12 cellular contexts compared by ENCODE assay signal in the genomic region with DNA sequence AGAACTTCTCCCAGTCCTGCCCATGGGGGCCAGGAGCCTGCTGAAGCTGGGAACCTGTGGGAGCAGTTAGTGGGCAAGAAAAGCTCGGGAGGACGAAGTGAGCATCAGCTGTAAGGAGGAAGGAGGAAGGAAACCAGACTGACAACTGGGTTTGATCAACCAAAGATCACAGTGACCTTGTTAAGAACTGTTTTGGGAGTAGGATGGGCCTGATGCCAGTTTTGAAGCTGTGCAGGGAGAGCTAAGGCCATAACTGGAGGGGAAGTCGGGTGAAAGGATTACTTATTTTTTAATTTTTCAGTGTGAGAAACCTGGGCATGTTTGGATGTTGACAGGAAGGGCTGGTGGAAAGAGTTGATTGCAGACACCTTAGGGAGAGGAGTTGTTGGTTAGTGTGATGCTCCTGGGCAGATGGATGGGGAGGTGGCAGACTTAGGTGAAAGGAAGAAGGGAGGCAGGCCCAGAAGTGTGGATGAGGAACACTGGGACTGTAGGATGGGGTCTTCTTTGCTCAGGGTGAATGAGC. TPM values are rescaled to one million over a fixed set of nuclear protein-coding genes. Genes with fewer than 3 reads are reported as not detected.
DNase-seq lines count a peak whose midpoint lies in the region; ATAC-seq and TF ChIP-seq lines count a peak whose summit lies in the region.
"Had no signal": no experiment of that assay in that cellular context is flagged by ENCODE, and none has a peak within 500 bp of the region (broad histone marks: within the 10 kb centered on the region; RNA-seq: fewer than 3 reads in every experiment).

No MANE protein-coding gene starts in this region.

- CTCF ChIA-PET in WTC11 (lab: Charles Lee) = no interaction called here

- ATAC-seq in WTC11 = no peak
- ATAC-seq: effector memory CD8-positive, alpha-beta T cell had no signal

- POLR2A ChIA-PET in WTC11 (lab: Charles Lee) = no interaction called here

- peaks cover 21% of the 10 kb centered on the region for H3K4me1 Mint-ChIP-seq in HFFc6 (ENCODE audit: low read depth)
- peaks cover 5% of the 10 kb centered on the region for H3K4me1 Mint-ChIP-seq in neural crest cell
- H3K4me1 Mint-ChIP-seq in WTC11 = peaks cover 20% of the 10 kb centered on the region
- H3K4me1 Mint-ChIP-seq: mesothelial cell of epicardium had no signal

- TF ChIP-seq CTCF in HFFc6 (IDR thresholded peaks at IDR 0.05) = no peak
- no peak for TF ChIP-seq CTCF in neural crest cell (conservative IDR thresholded peaks at IDR 0.05)
- TF ChIP-seq CTCF in WTC11 (IDR thresholded peaks at IDR 0.05) = no peak

- peak overlapping the region; percentile 56 for H3K27ac ChIP-seq in epithelial cell of prostate

- H3K27me3 Mint-ChIP-seq in HFFc6 (ENCODE audit: insufficient read depth) = peaks cover 6% of the 10 kb centered on the region
- H3K27me3 Mint-ChIP-seq in neural crest cell (ENCODE audit: low read depth) = no peaks in the 10 kb centered on the region
- H3K27me3 Mint-ChIP-seq in WTC11 (ENCODE audit: low read depth) = no peaks in the 10 kb centered on the region

- H3K36me3 Mint-ChIP-seq in HFFc6 (ENCODE audit: low read depth) = no peaks in the 10 kb centered on the region
- H3K36me3 Mint-ChIP-seq in neural crest cell (ENCODE audit: low read depth) = no peaks in the 10 kb centered on the region
- H3K36me3 Mint-ChIP-seq in WTC11 = no peaks in the 10 kb centered on the region
- H3K36me3 Mint-ChIP-seq: mesothelial cell of epicardium had no signal

- H3K9me3 Mint-ChIP-seq in HFFc6 (no peaks in the 10 kb centered on the region), neural crest cell (no peaks in the 10 kb centered on the region), WTC11 (no peaks in the 10 kb centered on the region)

- H3K27ac Mint-ChIP-seq in HFFc6 (peak overlapping the region; percentile 85), neural crest cell (ENCODE audit: unreplicated experiment) (peak overlapping the region; percentile 25), WTC11 (no peak overlapping the region)
- H3K27ac Mint-ChIP-seq: effector memory CD8-positive, alpha-beta T cell; mesothelial cell of epicardium had no signal

- H3K4me3 Mint-ChIP-seq in HFFc6 (peak overlapping the region; percentile 87; the same call in 1 of the 2 replicates), neural crest cell (no peak overlapping the region), WTC11 (no peak overlapping the region)
- H3K4me3 Mint-ChIP-seq: effector memory CD8-positive, alpha-beta T cell; mesothelial cell of epicardium had no signal

- DNase-seq in A172 (ENCODE audit: low spot score) (peak; percentile 10), HFFc6 (no peak), epithelial cell of prostate (ENCODE audit: low read depth, low spot score) (no peak), neural crest cell (ENCODE audit: low read depth, low spot score) (no peak), AML-193 (lab: John Stamatoyannopoulos, UW) (no peak), WTC11 (ENCODE audit: low spot score) (no peak)
- DNase-seq in activated CD4-positive, alpha-beta T cell treated with anti-CD3 and anti-CD28 coated beads for 48 hours = no peak
- DNase-seq in activated CD4-positive, alpha-beta T cell treated with anti-CD3 and anti-CD28 coated beads, Interleukin-2, amount 50 U/mL, for 4 hours = no peak
- DNase-seq: effector memory CD8-positive, alpha-beta T cell; retina had no signal

TF ChIP-seq in WTC11, 78 proteins besides CTCF, POLR2A, EP300 and RAD21:
- no peak for TF ChIP-seq JUN (CRISPR knock-in tag; IDR thresholded peaks at IDR 0.05)
- TF ChIP-seq NR1H2 (CRISPR knock-in tag; IDR thresholded peaks at IDR 0.05) = no peak
- no peak for TF ChIP-seq TEAD4 (CRISPR knock-in tag; IDR thresholded peaks at IDR 0.05)
- no peak for TF ChIP-seq GTF2I (CRISPR knock-in tag; conservative IDR thresholded peaks at IDR 0.05)

RNA-seq across cellular contexts. Expression of gene KLF4, which starts 58.3 kb away (rescaled TPM):
- 5.4 and 6.4 TPM in 2 replicates for total RNA-seq in A172 (2014; rRNA removed; shearing (Covaris generic))
- total RNA-seq in HFFc6 (2021; fragmentation: NEBNext Ultra II Directional; extraction: Animal tissue kit (Norgen Biotek cat#: 25700)) = 1 to 10 TPM; 1.3 to 3.3 (median 2.4) TPM
- not detected in 2 replicates for total RNA-seq in neural crest cell
- 5.9 to 8.9 TPM (median 7.6 TPM) in 3 replicates for total RNA-seq in WTC11 (2021)
- total RNA-seq: OCI-LY7 had no signal
